Comparison of ENCODE assay signal across 9 cellular contexts in the genomic region with DNA sequence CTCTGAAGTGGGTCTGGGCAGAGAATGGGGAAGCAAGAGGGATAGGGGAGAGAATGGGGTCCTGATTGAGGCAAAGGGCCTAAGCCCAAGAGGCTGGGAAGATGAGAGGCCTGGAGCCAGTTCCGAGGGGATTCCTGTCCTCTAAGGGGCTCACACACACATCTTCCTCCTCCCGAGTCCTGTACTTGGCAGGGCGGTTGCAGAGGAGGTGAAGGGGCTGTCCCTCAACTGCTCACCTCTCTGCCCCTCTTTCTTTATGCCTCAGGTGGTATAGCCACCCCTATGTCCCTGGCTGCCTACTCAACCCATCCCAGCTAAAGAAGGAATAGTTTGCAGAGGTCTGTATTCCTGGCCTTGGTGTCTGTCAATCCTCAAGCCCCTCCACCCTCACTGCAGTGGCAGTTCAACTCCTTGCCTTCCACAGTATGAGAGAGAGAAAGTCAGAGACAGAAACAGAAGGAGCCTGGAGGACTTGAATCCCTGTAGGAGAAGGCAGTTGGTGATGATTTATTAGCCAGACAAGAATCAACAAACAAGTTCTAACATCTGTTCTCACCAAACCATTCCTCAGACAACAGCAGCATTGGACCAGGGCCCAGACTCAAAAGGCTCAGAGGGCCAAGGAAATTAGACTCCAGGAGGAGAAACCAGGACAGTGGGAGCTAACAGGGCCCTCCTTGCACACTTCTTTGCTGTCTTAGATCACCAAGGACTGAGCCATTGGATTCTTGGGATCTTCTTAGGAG. TPM values are rescaled to one million over a fixed set of nuclear protein-coding genes. Genes with fewer than 3 reads are reported as not detected.
DNase-seq lines count a peak whose midpoint lies in the region; ATAC-seq and TF ChIP-seq lines count a peak whose summit lies in the region.
"Had no signal": no experiment of that assay in that cellular context is flagged by ENCODE, and none has a peak within 500 bp of the region (broad histone marks: within the 10 kb centered on the region; RNA-seq: fewer than 3 reads in every experiment).

No MANE protein-coding gene starts in this region.

- no peak overlapping the region for H3K4me3 Mint-ChIP-seq in activated CD8-positive, alpha-beta T cell treated with anti-CD3 and anti-CD28 coated beads for 36 hours

- no peaks in the 10 kb centered on the region for H3K9me3 ChIP-seq in mesenchymal stem cell (ENCODE audit: control insufficient read depth, low read length)
- H3K9me3 ChIP-seq: spleen had no signal

- H2BK12ac ChIP-seq in mesenchymal stem cell (ENCODE audit: low read length in 2 of 2): no peak overlapping the region

- POLR2A ChIA-PET in activated CD8-positive, alpha-beta T cell treated with anti-CD3 and anti-CD28 coated beads for 36 hours (lab: Charles Lee): interaction anchor here (0.8 to 5.6 kb wide), 16 partner anchors 11 to 93 kb away, joined by 3 to 28 read pairs (median 4); partner anchors contain the start of genes INSRR and SH2D2A

- 80% methylated on average over 3 of the region's 3 CpGs for WGBS in mesenchymal stem cell

- no peak overlapping the region for H4K8ac ChIP-seq in mesenchymal stem cell (ENCODE audit: low read length)

- H2BK120ac ChIP-seq in mesenchymal stem cell (ENCODE audit: low read depth, low read length): no peak overlapping the region

- H3K4me1 Mint-ChIP-seq in activated CD8-positive, alpha-beta T cell treated with anti-CD3 and anti-CD28 coated beads for 36 hours (ENCODE audit: low read depth): peaks cover 42% of the 10 kb centered on the region

- H4K91ac ChIP-seq in mesenchymal stem cell (ENCODE audit: low read length): no peak overlapping the region

- peaks cover 3% of the 10 kb centered on the region in 2 experiments for H3K27me3 ChIP-seq in mesenchymal stem cell (ENCODE audit: control insufficient read depth in 1 of 2, insufficient read depth in 1 of 2, low read length in 2 of 2)
- H3K27me3 ChIP-seq: spleen had no signal

- peaks cover 2 to 16% of the 10 kb centered on the region in 2 experiments for H3K36me3 ChIP-seq in mesenchymal stem cell (ENCODE audit: control insufficient read depth in 1 of 2, insufficient read depth in 2 of 2, low read depth in 1 of 2, low read length in 2 of 2)

- H3K79me1 ChIP-seq in mesenchymal stem cell (replicated peaks; ENCODE audit: low read length, poor library complexity, severe bottlenecking): peaks cover 3% of the 10 kb centered on the region

- peak overlapping the region in 1 of 2 experiments; percentile 61 for H3K18ac ChIP-seq in mesenchymal stem cell (ENCODE audit: low read depth in 1 of 2, low read length in 2 of 2)

- no peak overlapping the region for H2BK5ac ChIP-seq in mesenchymal stem cell (ENCODE audit: low read depth, low read length, poor library complexity, severe bottlenecking)

- H3K4ac ChIP-seq in mesenchymal stem cell (ENCODE audit: low read depth in 1 of 2, low read length in 2 of 2): no peak overlapping the region

- no peak overlapping the region for H3K9ac ChIP-seq in mesenchymal stem cell (ENCODE audit: low read length)

- H2BK15ac ChIP-seq in mesenchymal stem cell (ENCODE audit: low read depth, poor library complexity, severe bottlenecking): no peak overlapping the region

- no peak overlapping the region for H3K14ac ChIP-seq in mesenchymal stem cell (ENCODE audit: low read length in 2 of 2)

- H3K9me3 Mint-ChIP-seq in activated CD8-positive, alpha-beta T cell treated with anti-CD3 and anti-CD28 coated beads for 36 hours: no peaks in the 10 kb centered on the region

- H3K36me3 Mint-ChIP-seq in activated CD8-positive, alpha-beta T cell treated with anti-CD3 and anti-CD28 coated beads for 36 hours (ENCODE audit: low read depth): peaks cover 53% of the 10 kb centered on the region

- no peak overlapping the region for H3K23ac ChIP-seq in mesenchymal stem cell (ENCODE audit: low read length in 2 of 2)

- ATAC-seq in activated CD8-positive, alpha-beta T cell treated with anti-CD3 and anti-CD28 coated beads for 36 hours: no peak
- ATAC-seq in GM19455 (IDR thresholded peaks at IDR 0.05; ENCODE audit: unreplicated experiment) (no peak), GM18502 (IDR thresholded peaks at IDR 0.05; ENCODE audit: poor library complexity, unreplicated experiment) (no peak), HG03108 (IDR thresholded peaks at IDR 0.05; ENCODE audit: unreplicated experiment) (no peak)

- H3K27ac ChIP-seq in mesenchymal stem cell (ENCODE audit: low read length, poor library complexity, severe bottlenecking): no peak overlapping the region
- H3K27ac ChIP-seq: HL-60 had no signal

- H2AFZ ChIP-seq in mesenchymal stem cell (ENCODE audit: low read depth, low read length): no peak overlapping the region

- H3K4me2 ChIP-seq in mesenchymal stem cell (ENCODE audit: low read length, poor library complexity, severe bottlenecking): no peak overlapping the region

- CTCF ChIA-PET in activated CD8-positive, alpha-beta T cell treated with anti-CD3 and anti-CD28 coated beads for 36 hours (lab: Charles Lee): interaction anchor here (1.0 to 12.8 kb wide), 5 partner anchors 9 to 86 kb away, joined by 3 to 121 read pairs (median 6); partner anchors contain the start of genes INSRR and NTRK1

- no peaks in the 10 kb centered on the region for H3K27me3 Mint-ChIP-seq in activated CD8-positive, alpha-beta T cell treated with anti-CD3 and anti-CD28 coated beads for 36 hours

- TF ChIP-seq CTCF in activated CD8-positive, alpha-beta T cell treated with anti-CD3 and anti-CD28 coated beads for 36 hours (IDR thresholded peaks at IDR 0.05): no peak

- H3K27ac Mint-ChIP-seq in activated CD8-positive, alpha-beta T cell treated with anti-CD3 and anti-CD28 coated beads for 36 hours: peak overlapping the region; percentile 64

- DNase-seq in DMS 273 (lab: John Stamatoyannopoulos, UW; ENCODE audit: unreplicated experiment): peak; percentile 97
- no peak for DNase-seq in activated CD8-positive, alpha-beta T cell treated with anti-CD3 and anti-CD28 coated beads for 36 hours
- DNase-seq in mesenchymal stem cell: peak; percentile 83
- DNase-seq: effector CD4-positive, alpha-beta T cell; spleen had no signal

- no peak overlapping the region for H2AK5ac ChIP-seq in mesenchymal stem cell (ENCODE audit: low read length, severe bottlenecking)

- intact Hi-C loops in activated CD8-positive, alpha-beta T cell treated with anti-CD3 and anti-CD28 coated beads for 36 hours (cut with micrococcal nuclease): no loop called here

- H3K4me3 ChIP-seq in mesenchymal stem cell (ENCODE audit: insufficient read depth in 1 of 2, low read depth in 1 of 2, low read length in 2 of 2): no peak overlapping the region
- H3K4me3 ChIP-seq: spleen had no signal

- H3K4me1 ChIP-seq in mesenchymal stem cell (ENCODE audit: control insufficient read depth, insufficient read depth, low read depth, low read length): peaks cover 20% of the 10 kb centered on the region

RNA-seq across cellular contexts. Expression of gene SH2D2A, which starts 10.7 kb away (rescaled TPM):
- 100 to 1,000 TPM; 297 to 315 TPM for total RNA-seq in activated CD8-positive, alpha-beta T cell treated with anti-CD3 and anti-CD28 coated beads for 36 hours
- not detected for polyA plus RNA-seq in mesenchymal stem cell (2013, experiment 1 of 2)
- polyA plus RNA-seq in mesenchymal stem cell (2013, experiment 2 of 2): 0.08 TPM

RNA-seq across cellular contexts. Expression of gene PRCC, which starts 38.6 kb away (rescaled TPM):
- 10 to 100 TPM; 69.8 to 70.6 TPM for total RNA-seq in activated CD8-positive, alpha-beta T cell treated with anti-CD3 and anti-CD28 coated beads for 36 hours
- 74.5 TPM for polyA plus RNA-seq in mesenchymal stem cell (2013, experiment 1 of 2)
- 72.5 TPM for polyA plus RNA-seq in mesenchymal stem cell (2013, experiment 2 of 2)

RNA-seq across cellular contexts. Expression of gene INSRR, which starts 53.0 kb away (rescaled TPM):
- under 1 TPM; 0.47 to 0.54 TPM for total RNA-seq in activated CD8-positive, alpha-beta T cell treated with anti-CD3 and anti-CD28 coated beads for 36 hours
- polyA plus RNA-seq in mesenchymal stem cell (2013, experiment 1 of 2): not detected
- not detected for polyA plus RNA-seq in mesenchymal stem cell (2013, experiment 2 of 2)

RNA-seq across cellular contexts. Expression of gene HDGF, which starts 54.5 kb away (rescaled TPM):
- total RNA-seq in activated CD8-positive, alpha-beta T cell treated with anti-CD3 and anti-CD28 coated beads for 36 hours: 100 to 1,000 TPM; 232 to 235 TPM
- polyA plus RNA-seq in mesenchymal stem cell (2013, experiment 1 of 2): 156 TPM
- polyA plus RNA-seq in mesenchymal stem cell (2013, experiment 2 of 2): 154 TPM

RNA-seq across cellular contexts. Expression of gene NTRK1, which starts 54.7 kb away (rescaled TPM):
- 10 to 100 TPM; 23.5 to 25.9 TPM for total RNA-seq in activated CD8-positive, alpha-beta T cell treated with anti-CD3 and anti-CD28 coated beads for 36 hours
- not detected for polyA plus RNA-seq in mesenchymal stem cell (2013, experiment 1 of 2)
- polyA plus RNA-seq in mesenchymal stem cell (2013, experiment 2 of 2): not detected
